In the genomic region with DNA sequence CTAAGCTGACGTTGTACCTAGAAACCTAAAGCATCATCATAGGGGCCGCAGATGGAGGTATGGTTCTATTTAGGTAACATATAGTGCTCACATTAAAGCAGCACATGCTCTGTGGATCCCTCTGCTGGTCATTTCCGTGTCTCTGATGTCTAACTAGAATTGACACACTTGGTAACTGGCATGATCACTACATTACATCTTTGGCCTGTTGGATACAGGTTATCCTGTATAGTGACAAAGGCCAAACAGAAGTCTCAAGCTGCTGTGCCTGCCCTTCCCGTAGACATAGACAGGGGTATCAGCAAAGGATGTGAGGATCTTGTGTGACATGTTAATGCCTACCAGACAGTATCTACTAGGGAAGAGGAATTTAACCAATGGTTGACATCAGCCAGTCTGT, we compare ENCODE assay signal across 9 cellular contexts. TPM values are rescaled to one million over a fixed set of nuclear protein-coding genes. Genes with fewer than 3 reads are reported as not detected.
DNase-seq lines count a peak whose midpoint lies in the region; ATAC-seq and TF ChIP-seq lines count a peak whose summit lies in the region.
"Had no signal": no experiment of that assay in that cellular context is flagged by ENCODE, and none has a peak within 500 bp of the region (broad histone marks: within the 10 kb centered on the region; RNA-seq: fewer than 3 reads in every experiment).

No MANE protein-coding gene starts in this region.

- H3K9me3 ChIP-seq in WERI-Rb-1 (ENCODE audit: severe bottlenecking), result no peaks in the 10 kb centered on the region

- H3K27ac Mint-ChIP-seq in nephron progenitor cell, result peak overlapping the region; percentile 93

- ATAC-seq in GM21360 (IDR thresholded peaks at IDR 0.05; ENCODE audit: unreplicated experiment), result no peak

- DNase-seq in BJ (ENCODE audit: low read depth) (no peak), LNCaP clone FGC (ENCODE audit: low read depth) (peak; percentile 13), WERI-Rb-1 (peak; percentile 41), epithelial cell of esophagus (ENCODE audit: low read depth) (peak; percentile 62), nephron progenitor cell (peak; percentile 8), NCI-H1092 (lab: John Stamatoyannopoulos, UW) (no peak)

- H3K9me3 Mint-ChIP-seq in nephron progenitor cell, result no peaks in the 10 kb centered on the region

- peak; percentile 59 for TF ChIP-seq CTCF in BJ (IDR thresholded peaks at IDR 0.05; ENCODE audit: insufficient read depth, low read depth, low read length)
- peak; percentile 78 for TF ChIP-seq CTCF in GM12873 (IDR thresholded peaks at IDR 0.05; ENCODE audit: insufficient read depth, low read depth, low read length, missing control alignments)
- peak; percentile 60 for TF ChIP-seq CTCF in LNCaP clone FGC (IDR thresholded peaks at IDR 0.05; ENCODE audit: control insufficient read depth, extremely low read depth, insufficient read depth)
- TF ChIP-seq CTCF in WERI-Rb-1 (IDR thresholded peaks at IDR 0.05; ENCODE audit: low read depth, low read length), result peak; percentile 43; the same call in 1 of the 2 replicates
- TF ChIP-seq CTCF in epithelial cell of esophagus (IDR thresholded peaks at IDR 0.05; ENCODE audit: insufficient read depth, low read depth, low read length, missing control alignments), result peak; percentile 66
- TF ChIP-seq CTCF in nephron progenitor cell (IDR thresholded peaks at IDR 0.05), result peak; percentile 44

- no peak overlapping the region for H3K27ac ChIP-seq in WERI-Rb-1
- H3K27ac ChIP-seq: SK-N-MC had no signal

- CTCF ChIA-PET in BJ (lab: Yijun Ruan, JAX), result interaction anchor here (0.7 to 4.0 kb wide), 10 partner anchors 9 to 154 kb away, joined by 3 to 25 read pairs (median 4); no protein-coding TSS in a partner anchor

- H3K27me3 ChIP-seq in BJ (ENCODE audit: control insufficient read depth, insufficient read depth, low read length) (no peaks in the 10 kb centered on the region), WERI-Rb-1 (ENCODE audit: insufficient read depth, low read depth, severe bottlenecking) (no peaks in the 10 kb centered on the region)

- peaks cover 10% of the 10 kb centered on the region for H3K4me1 Mint-ChIP-seq in nephron progenitor cell

- H3K36me3 Mint-ChIP-seq in nephron progenitor cell (ENCODE audit: low read depth), result peaks cover 26% of the 10 kb centered on the region

- no peaks in the 10 kb centered on the region for H3K27me3 Mint-ChIP-seq in nephron progenitor cell (ENCODE audit: low read depth, poor library complexity)

- H3K4me3 Mint-ChIP-seq in nephron progenitor cell, result no peak overlapping the region

- H3K36me3 ChIP-seq in BJ (ENCODE audit: control insufficient read depth, insufficient read depth, low read length), result 0 out of 2 replicates have a peak, but pooled peaks cover 3% of the 10 kb centered on the region
- H3K36me3 ChIP-seq in WERI-Rb-1, result no peaks in the 10 kb centered on the region; the same call in 1 of the 2 replicates

- POLR2A ChIA-PET in BJ (lab: Charles Lee), result no interaction called here

- H3K4me3 ChIP-seq in BJ (ENCODE audit: low read depth, low read length) (no peak overlapping the region), LNCaP clone FGC (ENCODE audit: low read depth, low read length) (no peak overlapping the region), WERI-Rb-1 (ENCODE audit: low read depth, low read length) (no peak overlapping the region), epithelial cell of esophagus (ENCODE audit: low read length) (no peak overlapping the region)
- H3K4me3 ChIP-seq: SK-N-MC had no signal

RNA-seq across cellular contexts. Expression of gene KIF5B, which starts 51.2 kb away (rescaled TPM):
- 28.8 and 53.7 TPM in 2 replicates for polyA plus RNA-seq in BJ (2011; rRNA removed)
- 24.6 and 34.1 TPM in 2 replicates for polyA minus RNA-seq in BJ (2011; rRNA and poly(A)+ RNA removed)

Comparison
In these comparisons a context has a peak if more than half of its experiments do, and no peak if none do; other contexts are left out.
1. DNase-seq: peak in LNCaP clone FGC (single experiment), WERI-Rb-1 (single experiment), epithelial cell of esophagus (single experiment) and nephron progenitor cell (single experiment); none in BJ (single experiment) and NCI-H1092 (single experiment).
2. Peak in every context shown above with its lines, with median percentiles within 50 percentile points of each other: CTCF ChIP-seq.